8 cellular contexts compared by ENCODE assay signal in the genomic region with DNA sequence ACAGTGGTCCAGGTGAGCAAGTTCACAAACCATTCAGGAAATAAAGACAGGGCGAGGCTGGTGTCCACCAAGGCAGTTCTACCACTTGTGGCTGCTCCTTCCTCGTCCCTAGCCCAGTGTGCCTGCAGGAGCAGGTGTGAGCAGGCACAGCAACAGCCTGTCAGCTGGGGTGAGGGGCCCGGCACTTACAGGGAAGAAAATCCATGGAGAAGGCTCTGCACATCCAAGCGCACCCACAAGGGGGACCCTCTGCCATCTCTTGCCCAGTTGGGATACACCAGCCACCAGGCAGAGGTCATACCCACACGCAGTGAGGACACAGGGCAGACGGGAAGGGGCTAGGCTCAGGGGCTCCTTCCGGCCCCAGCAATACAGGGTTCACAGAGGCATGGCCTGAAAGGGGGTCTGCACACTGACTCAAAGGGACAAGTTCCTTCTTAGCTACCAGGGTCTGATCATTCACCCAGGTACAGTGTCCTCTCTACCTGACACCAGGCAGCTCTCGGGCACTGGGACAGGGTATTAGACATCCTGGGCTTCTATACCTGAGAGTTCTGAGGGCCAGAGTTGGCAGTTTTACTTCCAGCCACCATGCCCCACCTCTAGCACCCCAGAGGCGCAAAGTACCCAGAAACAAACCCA. TPM values are rescaled to one million over a fixed set of nuclear protein-coding genes. Genes with fewer than 3 reads are reported as not detected.
DNase-seq lines count a peak whose midpoint lies in the region; ATAC-seq lines count a peak whose summit lies in the region.

No MANE protein-coding gene starts in this region.

- H3K27me3 Mint-ChIP-seq in stimulated activated naive B cell treated with anti-CD40 and anti-IgM and Interleukin-4, amounts not matched to agents 10 μg/mL and 1 μg/mL and 100 μg/mL, for 72 hours, result no peaks in the 10 kb centered on the region

- intact Hi-C loops in Right ventricle myocardium inferior (cut with DNase I) (loop anchor here (5.0 to 10.0 kb wide), 2 partner anchors 34 to 443 kb away; a partner anchor contains a TSS), cardiac septum (cut with DNase I) (loop anchor here (5.0 kb wide), 1 partner anchor 441 kb away; no protein-coding TSS in a partner anchor)

- H3K27me3 ChIP-seq in iPS DF 6.9 (ENCODE audit: control insufficient read depth, insufficient read depth, low read length), result no peaks in the 10 kb centered on the region

- ATAC-seq in Right ventricle myocardium inferior, result peak; percentile 64
- no peak for ATAC-seq in stimulated activated naive B cell treated with anti-CD40 and anti-IgM and Interleukin-4, amounts not matched to agents 10 μg/mL and 1 μg/mL and 100 μg/mL, for 72 hours (replicated peaks)

- no peaks in the 10 kb centered on the region for H3K9me3 ChIP-seq in iPS DF 6.9 (ENCODE audit: control insufficient read depth, insufficient read depth, low read length)

- peaks cover 58 to 70% of the 10 kb centered on the region in 2 donors for H3K36me3 Mint-ChIP-seq in stimulated activated naive B cell treated with anti-CD40 and anti-IgM and Interleukin-4, amounts not matched to agents 10 μg/mL and 1 μg/mL and 100 μg/mL, for 72 hours

- no CpG with 5 or more reads among the region's 9 CpGs for WGBS in iPS DF 6.9 (ENCODE audit: insufficient coverage, insufficient read length)

- peaks cover 29% of the 10 kb centered on the region for H3K36me3 ChIP-seq in iPS DF 6.9 (ENCODE audit: control insufficient read depth, insufficient read depth, low read length)

- H3K27ac Mint-ChIP-seq in stimulated activated naive B cell treated with anti-CD40 and anti-IgM and Interleukin-4, amounts not matched to agents 10 μg/mL and 1 μg/mL and 100 μg/mL, for 72 hours, result peak overlapping the region; percentile 87

- H3K4me1 ChIP-seq in iPS DF 6.9 (ENCODE audit: control insufficient read depth, insufficient read depth, low read length), result peaks cover 3% of the 10 kb centered on the region; the same call in 1 of the 2 replicates

- no peak for DNase-seq in Right ventricle myocardium inferior (ENCODE audit: missing footprints)
- no peak for DNase-seq in cardiac septum (ENCODE audit: low spot score)
- DNase-seq in NCI-H2171 (lab: John Stamatoyannopoulos, UW), result peak; percentile 46
- peak; percentile 67 for DNase-seq in astrocyte of the hippocampus (ENCODE audit: low read depth, low spot score)
- DNase-seq in iPS DF 6.9 (ENCODE audit: low read depth, low spot score), result peak; percentile 68
- DNase-seq in stimulated activated naive B cell treated with anti-CD40 and anti-IgM and Interleukin-4, amounts not matched to agents 10 μg/mL and 1 μg/mL and 100 μg/mL, for 72 hours, result no peak
- no peak for DNase-seq in KG1 (lab: John Stamatoyannopoulos, UW)
- no peak for DNase-seq in putamen (ENCODE audit: low spot score)

- no peak overlapping the region for H3K4me3 ChIP-seq in iPS DF 6.9 (ENCODE audit: low read length)

- no peak overlapping the region for H3K27ac ChIP-seq in iPS DF 6.9 (ENCODE audit: low read length)

- peaks cover 0 to 5% of the 10 kb centered on the region in 2 donors for H3K9me3 Mint-ChIP-seq in stimulated activated naive B cell treated with anti-CD40 and anti-IgM and Interleukin-4, amounts not matched to agents 10 μg/mL and 1 μg/mL and 100 μg/mL, for 72 hours

- no peak overlapping the region for H3K4me3 Mint-ChIP-seq in stimulated activated naive B cell treated with anti-CD40 and anti-IgM and Interleukin-4, amounts not matched to agents 10 μg/mL and 1 μg/mL and 100 μg/mL, for 72 hours

- H3K4me1 Mint-ChIP-seq in stimulated activated naive B cell treated with anti-CD40 and anti-IgM and Interleukin-4, amounts not matched to agents 10 μg/mL and 1 μg/mL and 100 μg/mL, for 72 hours, result peaks cover 33 to 51% of the 10 kb centered on the region in 2 donors

RNA-seq across cellular contexts. Expression of a gene that starts 27.0 kb away (rescaled TPM):
- total RNA-seq in Right ventricle myocardium inferior, result 46.3 TPM
- 42.1 TPM for total RNA-seq in cardiac septum

RNA-seq across cellular contexts. Expression of a gene that starts 35.4 kb away (rescaled TPM):
- total RNA-seq in Right ventricle myocardium inferior, result 126 TPM
- 69.1 TPM for total RNA-seq in cardiac septum

RNA-seq across cellular contexts. Expression of a gene that starts 37.1 kb away (rescaled TPM):
- total RNA-seq in Right ventricle myocardium inferior (26.0 TPM), cardiac septum (7.3 TPM)

RNA-seq across cellular contexts. Expression of a gene that starts 44.6 kb away (rescaled TPM):
- total RNA-seq in Right ventricle myocardium inferior (0.05 TPM), cardiac septum (0.11 TPM)

Comparison
In these comparisons a context has a peak if more than half of its experiments do, and no peak if none do; other contexts are left out.
1. DNase-seq: peak in NCI-H2171 (single experiment), astrocyte of the hippocampus (single experiment) and iPS DF 6.9 (single experiment); none in Right ventricle myocardium inferior (single experiment), cardiac septum (single experiment), stimulated activated naive B cell treated with anti-CD40 and anti-IgM and Interleukin-4, amounts not matched to agents 10 μg/mL and 1 μg/mL and 100 μg/mL, for 72 hours (single experiment), KG1 (single experiment) and putamen (single experiment).